In genomic region chr18:79405019-79405780, GRCh38 we compare ENCODE assay signal across 8 cellular contexts. TPM values are rescaled to one million over a fixed set of nuclear protein-coding genes. Genes with fewer than 3 reads are reported as not detected.
DNase-seq lines count a peak whose midpoint lies in the region; ATAC-seq, FAIRE-seq and TF ChIP-seq lines count a peak whose summit lies in the region.

No MANE protein-coding gene starts in this region.

- POLR2A ChIA-PET in Caco-2 (lab: Charles Lee), result no interaction called here

- peak; percentile 74 for FAIRE-seq in GM19239 (lab: Jason Lieb, UNC)

- no peaks in the 10 kb centered on the region for H3K27me3 ChIP-seq in Caco-2 (replicated peaks; ENCODE audit: control insufficient read depth, insufficient read depth, low read length)

- no TSS peak for BruUV-seq in Caco-2 (replicated peaks; lab: Mats Ljungman, UMichigan)

- DNase-seq in GM19239 (ENCODE audit: insufficient read length, low spot score) (no peak), islet precursor cell (no peak), Caco-2 (no peak), CD1c-positive myeloid dendritic cell (ENCODE audit: extremely low spot score) (no peak)
- DNase-seq in effector memory CD8-positive, alpha-beta T cell, result no peak
- DNase-seq in stimulated activated CD4-positive, alpha-beta T cell treated with anti-CD3 and anti-CD28 coated beads, Interleukin-2, amount 100 ng/mL, for 4 hours (ENCODE audit: low read depth), result peak; percentile 32

- H3K27me3 Mint-ChIP-seq in T-helper 1 cell treated with Interleukin-12 subunit alpha and Interleukin-12 subunit beta and Interleukin-4 antibody, amounts not matched to agents 30 μg/mL and 1 μg/mL, for 36 hours (ENCODE audit: low read depth), result no peaks in the 10 kb centered on the region
- H3K27me3 Mint-ChIP-seq in effector memory CD8-positive, alpha-beta T cell, result no peaks in the 10 kb centered on the region
- H3K27me3 Mint-ChIP-seq in Caco-2 (ENCODE audit: insufficient read depth, unreplicated experiment), result no peaks in the 10 kb centered on the region

- no peak for TF ChIP-seq CTCF in Caco-2 (IDR thresholded peaks at IDR 0.05; ENCODE audit: insufficient read depth in 1 of 2, low read depth in 1 of 2, low read length in 1 of 2, severe bottlenecking in 1 of 2, unreplicated experiment in 1 of 2)

- H3K27ac Mint-ChIP-seq in T-helper 1 cell treated with Interleukin-12 subunit alpha and Interleukin-12 subunit beta and Interleukin-4 antibody, amounts not matched to agents 30 μg/mL and 1 μg/mL, for 36 hours, result peak overlapping the region; percentile 94
- H3K27ac Mint-ChIP-seq in effector memory CD8-positive, alpha-beta T cell, result peak overlapping the region; percentile 98 to 99
- no peak overlapping the region for H3K27ac Mint-ChIP-seq in Caco-2 (ENCODE audit: unreplicated experiment)

- H3K36me3 Mint-ChIP-seq in T-helper 1 cell treated with Interleukin-12 subunit alpha and Interleukin-12 subunit beta and Interleukin-4 antibody, amounts not matched to agents 30 μg/mL and 1 μg/mL, for 36 hours (ENCODE audit: low read depth), result peaks cover 19% of the 10 kb centered on the region
- peaks cover 40% of the 10 kb centered on the region for H3K36me3 Mint-ChIP-seq in effector memory CD8-positive, alpha-beta T cell (ENCODE audit: insufficient read depth)
- H3K36me3 Mint-ChIP-seq in Caco-2 (ENCODE audit: insufficient read depth, unreplicated experiment), result no peaks in the 10 kb centered on the region

- no peaks in the 10 kb centered on the region for H3K9me3 Mint-ChIP-seq in T-helper 1 cell treated with Interleukin-12 subunit alpha and Interleukin-12 subunit beta and Interleukin-4 antibody, amounts not matched to agents 30 μg/mL and 1 μg/mL, for 36 hours
- no peaks in the 10 kb centered on the region for H3K9me3 Mint-ChIP-seq in effector memory CD8-positive, alpha-beta T cell
- H3K9me3 Mint-ChIP-seq in Caco-2 (ENCODE audit: unreplicated experiment), result no peaks in the 10 kb centered on the region

- peak overlapping the region; percentile 81 for H3K4me3 Mint-ChIP-seq in T-helper 1 cell treated with Interleukin-12 subunit alpha and Interleukin-12 subunit beta and Interleukin-4 antibody, amounts not matched to agents 30 μg/mL and 1 μg/mL, for 36 hours
- peak overlapping the region; percentile 78 to 83 for H3K4me3 Mint-ChIP-seq in effector memory CD8-positive, alpha-beta T cell
- H3K4me3 Mint-ChIP-seq in Caco-2 (ENCODE audit: unreplicated experiment), result no peak overlapping the region

- ATAC-seq in effector memory CD8-positive, alpha-beta T cell (replicated peaks), result no peak
- ATAC-seq in HG03571 (IDR thresholded peaks at IDR 0.05; ENCODE audit: unreplicated experiment), result no peak

- CTCF ChIA-PET in Caco-2 (lab: Charles Lee), result no interaction called here

- no peaks in the 10 kb centered on the region for H3K9me3 ChIP-seq in Caco-2

- H3K4me3 ChIP-seq in Caco-2 (ENCODE audit: low read depth, low read length), result no peak overlapping the region

- no peaks in the 10 kb centered on the region for H3K36me3 ChIP-seq in Caco-2 (ENCODE audit: control insufficient read depth, insufficient read depth, low read length)

- no peaks in the 10 kb centered on the region for H3K4me1 ChIP-seq in Caco-2

- intact Hi-C loops in Caco-2 (cut with micrococcal nuclease; ENCODE audit: unreplicated experiment), result no loop called here

- peaks cover 45% of the 10 kb centered on the region for H3K4me1 Mint-ChIP-seq in T-helper 1 cell treated with Interleukin-12 subunit alpha and Interleukin-12 subunit beta and Interleukin-4 antibody, amounts not matched to agents 30 μg/mL and 1 μg/mL, for 36 hours (ENCODE audit: low read depth)
- H3K4me1 Mint-ChIP-seq in effector memory CD8-positive, alpha-beta T cell (ENCODE audit: low read depth in 2 of 2), result peaks cover 39 to 51% of the 10 kb centered on the region in 2 donors
- no peaks in the 10 kb centered on the region for H3K4me1 Mint-ChIP-seq in Caco-2 (ENCODE audit: low read depth, unreplicated experiment)

RNA-seq across cellular contexts. Expression of gene NFATC1, which starts 9.5 kb away (rescaled TPM):
- 0.66 and 1.0 TPM in 2 replicates for total RNA-seq in Caco-2 (2022)
